Comparison of ENCODE assay signal across 24 cellular contexts in the genomic region with DNA sequence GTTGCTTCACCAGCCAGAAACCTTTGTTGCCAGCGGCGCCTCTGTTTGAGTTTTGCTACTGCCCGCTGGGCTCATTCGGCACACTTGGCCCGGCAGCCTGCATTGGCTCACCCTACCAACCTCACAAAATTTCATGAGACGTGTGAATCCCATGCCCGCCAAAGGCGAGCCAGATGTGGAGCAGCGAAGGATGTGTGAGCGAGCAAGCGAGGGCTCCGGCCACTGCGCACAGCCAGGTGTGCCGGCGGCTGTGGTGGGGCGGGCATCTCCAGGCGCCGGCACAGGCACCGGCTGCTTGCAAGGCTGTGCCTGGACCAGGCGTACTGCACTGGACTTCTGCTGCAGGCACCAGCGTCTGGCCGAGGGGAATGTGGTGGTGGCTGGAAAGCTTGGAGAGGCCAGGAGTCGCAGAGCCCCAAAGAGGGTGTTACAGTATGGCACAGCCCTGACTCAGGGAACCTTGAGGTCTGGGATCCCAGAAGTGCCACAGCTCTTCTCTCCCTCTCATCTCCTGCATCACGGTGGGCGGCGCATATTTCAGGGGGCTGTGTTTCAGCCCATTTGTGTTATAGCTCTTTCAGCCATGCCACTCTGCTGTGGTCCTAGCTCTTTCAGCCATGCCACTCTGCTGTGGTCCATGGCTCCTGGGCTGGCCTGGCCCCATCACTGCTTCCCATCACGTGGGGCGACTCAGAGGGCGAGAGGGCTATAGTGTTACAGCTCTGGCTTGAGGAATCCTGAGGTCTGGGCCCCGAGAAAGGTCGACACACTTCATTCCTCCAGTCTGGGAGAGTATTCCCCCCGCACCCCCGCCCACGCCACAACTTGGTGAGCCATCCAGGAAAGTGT.
DNase-seq lines count a peak whose midpoint lies in the region; ATAC-seq, FAIRE-seq and TF ChIP-seq lines count a peak whose summit lies in the region.
"Had no signal": no experiment of that assay in that cellular context is flagged by ENCODE, and none has a peak within 500 bp of the region (broad histone marks: within the 10 kb centered on the region; RNA-seq: fewer than 3 reads in every experiment).

No MANE protein-coding gene starts in this region.

- H3K4me1 ChIP-seq in kidney (ENCODE audit: control insufficient read depth in 1 of 2, insufficient read depth in 1 of 2, low read depth in 1 of 2, low read length in 2 of 2), result no peaks in the 10 kb centered on the region
- H3K4me1 ChIP-seq: Caco-2 had no signal

- no peaks in the 10 kb centered on the region for H3K9me3 ChIP-seq in kidney (ENCODE audit: control insufficient read depth in 1 of 2, low read length in 2 of 2)
- H3K9me3 ChIP-seq: Caco-2 had no signal

- DNase-seq in NCI-H1105 treated with DMSO at 0.1 percent for 48 hours (lab: John Stamatoyannopoulos, UW), result peak; percentile 10
- DNase-seq in NCI-H1105 (lab: John Stamatoyannopoulos, UW), result no peak
- peak; percentile 60 for DNase-seq in NCI-H146 (lab: John Stamatoyannopoulos, UW)
- peak; percentile 46 for DNase-seq in kidney
- DNase-seq in sciatic nerve (ENCODE audit: low spot score), result peak; percentile 42
- no peak for DNase-seq in stimulated activated CD4-positive, alpha-beta T cell treated with anti-CD3 and anti-CD28 coated beads, Interleukin-2, amount 100 ng/mL, for 48 hours
- DNase-seq: Caco-2; CD8-positive, alpha-beta T cell; DMS79; GF-D8; MV-4-11; NCI-H1694 treated with DMSO at 0.1 percent for 48 hours; NCI-H2081; NCI-H2227 treated with DMSO at 0.1 percent for 48 hours; NCI-H526 treated with DMSO at 0.1 percent for 48 hours; PC-9; SHP77 had no signal

- ATAC-seq in sciatic nerve (no peak), HG03196 (IDR thresholded peaks at IDR 0.05; ENCODE audit: unreplicated experiment) (no peak)
- ATAC-seq: CD8-positive, alpha-beta T cell; K562 had no signal

- FAIRE-seq in kidney (lab: Jason Lieb, UNC), result no peak
- FAIRE-seq: GM12891, H54, HTR-8/SVneo, K562 had no signal

- intact Hi-C loops in kidney (cut with DNase I) (no loop called here), sciatic nerve (cut with DNase I) (no loop called here)

- no peak overlapping the region for H3K4me3 ChIP-seq in kidney (ENCODE audit: low read length in 2 of 2)
- H3K4me3 ChIP-seq: K562, PC-9 had no signal

- H3K9ac ChIP-seq in kidney (ENCODE audit: low read length in 2 of 2), result no peak overlapping the region

- H3K27ac ChIP-seq in kidney (ENCODE audit: low read depth in 2 of 2, low read length in 2 of 2), result no peak overlapping the region
- H3K27ac ChIP-seq: 22Rv1, C4-2B, PC-9 had no signal

- no peaks in the 10 kb centered on the region for H3K36me3 ChIP-seq in kidney (ENCODE audit: control insufficient read depth in 1 of 2, insufficient read depth in 2 of 2, low read length in 2 of 2)

- no peak for TF ChIP-seq CTCF in kidney (IDR thresholded peaks at IDR 0.05; ENCODE audit: borderline replicate concordance, extremely low read depth, insufficient read depth)

Comparison
In these comparisons a context has a peak if more than half of its experiments do, and no peak if none do; other contexts are left out.
1. DNase-seq: peak in NCI-H1105 treated with DMSO at 0.1 percent for 48 hours (single experiment), NCI-H146 (single experiment), kidney (single experiment) and sciatic nerve (single experiment); none in NCI-H1105 (single experiment) and stimulated activated CD4-positive, alpha-beta T cell treated with anti-CD3 and anti-CD28 coated beads, Interleukin-2, amount 100 ng/mL, for 48 hours (0 of 2).